ENCODE assay signal across 15 cellular contexts in the genomic region with DNA sequence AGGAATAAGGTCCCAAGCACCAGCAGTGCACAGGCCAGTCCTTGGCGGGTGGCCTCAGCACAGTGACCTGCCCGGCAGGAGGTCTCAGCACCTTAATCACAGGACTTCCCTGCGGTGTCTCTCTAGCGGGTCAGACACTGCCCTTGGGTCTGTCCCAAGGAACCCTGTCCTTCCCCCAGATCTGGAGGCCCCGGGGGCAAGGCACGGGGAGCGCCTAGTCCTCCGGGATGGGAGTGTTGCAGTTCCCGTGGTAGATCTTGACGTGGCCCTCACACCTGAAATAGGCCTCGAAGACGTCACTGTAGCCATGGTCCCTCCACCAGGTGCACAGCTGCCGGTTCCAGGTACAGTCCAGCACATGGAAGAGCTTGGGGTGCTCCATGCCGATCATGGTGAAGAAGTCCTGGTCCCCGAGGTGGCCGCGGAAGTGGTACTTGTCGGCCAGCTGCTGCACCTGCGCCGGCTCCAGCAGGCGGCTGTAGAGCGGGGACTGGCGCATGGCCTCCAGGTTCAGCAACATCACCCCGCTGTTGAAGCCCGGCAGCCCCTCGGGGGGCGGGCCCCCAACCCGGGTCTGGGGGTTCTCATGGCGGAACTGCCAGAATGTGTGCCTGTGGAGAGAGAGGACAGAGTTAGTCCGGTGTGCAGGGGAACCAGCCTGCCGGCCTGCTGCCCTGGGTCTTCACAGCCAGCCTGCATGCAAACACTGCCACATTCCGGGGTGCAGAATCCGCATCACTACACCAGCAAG.
"Had no signal": no experiment of that assay in that cellular context is flagged by ENCODE, and none has a peak within 500 bp of the region (broad histone marks: within the 10 kb centered on the region; RNA-seq: fewer than 3 reads in every experiment).

No MANE protein-coding gene starts in this region.

- H3K79me2 ChIP-seq: parathyroid adenoma had no signal

- H3K27ac Mint-ChIP-seq: activated naive CD8-positive, alpha-beta T cell; activated T-helper 17 cell treated with anti-CD3 and anti-CD28 coated beads, Interleukin-2, amount 50 U/mL, for 72 hours; neural progenitor cell; stimulated activated memory B cell treated with anti-CD40 and anti-IgM and Interleukin-4, amounts not matched to agents 10 μg/mL and 1 μg/mL and 100 μg/mL, for 72 hours; T-helper 17 cell had no signal

- H3K4me2 ChIP-seq: neural progenitor cell had no signal

- H3K27me3 Mint-ChIP-seq: activated naive CD8-positive, alpha-beta T cell; activated T-helper 17 cell treated with anti-CD3 and anti-CD28 coated beads, Interleukin-2, amount 50 U/mL, for 72 hours; stimulated activated memory B cell treated with anti-CD40 and anti-IgM and Interleukin-4, amounts not matched to agents 10 μg/mL and 1 μg/mL and 100 μg/mL, for 72 hours; T-helper 17 cell had no signal

- ATAC-seq: activated T-helper 17 cell treated with anti-CD3 and anti-CD28 coated beads, Interleukin-2, amount 50 U/mL, for 72 hours; stimulated activated memory B cell treated with anti-CD40 and anti-IgM and Interleukin-4, amounts not matched to agents 10 μg/mL and 1 μg/mL and 100 μg/mL, for 72 hours; T-helper 17 cell; WTC11 had no signal

- H3K4me1 ChIP-seq: neural progenitor cell, parathyroid adenoma, right atrium auricular region, upper lobe of left lung had no signal

- H3K9me3 ChIP-seq: right atrium auricular region, upper lobe of left lung had no signal

- H3K27ac ChIP-seq: neural progenitor cell, parathyroid adenoma, right atrium auricular region, upper lobe of left lung had no signal

- H3K4me3 ChIP-seq: lung, neural progenitor cell, right atrium auricular region, upper lobe of left lung had no signal

- H3K4me1 Mint-ChIP-seq: activated T-helper 17 cell treated with anti-CD3 and anti-CD28 coated beads, Interleukin-2, amount 50 U/mL, for 72 hours; neural progenitor cell; WTC11 had no signal

- H3K27me3 ChIP-seq: neural progenitor cell, right atrium auricular region, upper lobe of left lung had no signal

- H3K36me3 ChIP-seq: neural progenitor cell, right atrium auricular region had no signal

- H3K4me3 Mint-ChIP-seq: activated naive CD8-positive, alpha-beta T cell; activated T-helper 17 cell treated with anti-CD3 and anti-CD28 coated beads, Interleukin-2, amount 50 U/mL, for 72 hours; neural progenitor cell; stimulated activated memory B cell treated with anti-CD40 and anti-IgM and Interleukin-4, amounts not matched to agents 10 μg/mL and 1 μg/mL and 100 μg/mL, for 72 hours; T-helper 17 cell; WTC11 had no signal

- H3K9me3 Mint-ChIP-seq: activated T-helper 17 cell treated with anti-CD3 and anti-CD28 coated beads, Interleukin-2, amount 50 U/mL, for 72 hours; stimulated activated memory B cell treated with anti-CD40 and anti-IgM and Interleukin-4, amounts not matched to agents 10 μg/mL and 1 μg/mL and 100 μg/mL, for 72 hours; WTC11 had no signal

- DNase-seq: activated CD4-positive, alpha-beta T cell treated with anti-CD3 and anti-CD28 coated beads, Interleukin-2, amount 50 U/mL, for 4 hours; foreskin melanocyte; midbrain; SHP77 treated with DMSO at 0.1 percent for 48 hours; stimulated activated CD4-positive, alpha-beta T cell treated with anti-CD3 and anti-CD28 coated beads, Interleukin-1b, Interleukin-23, amount 100 ng/mL, for 48 hours; T-helper 17 cell; upper lobe of left lung had no signal

- H2AFZ ChIP-seq: neural progenitor cell, parathyroid adenoma had no signal
